In genomic region chr4:29770627-29771026, GRCh38 we compare ENCODE assay signal across 21 cellular contexts.
"Had no signal": no experiment of that assay in that cellular context is flagged by ENCODE, and none has a peak within 500 bp of the region (broad histone marks: within the 10 kb centered on the region; RNA-seq: fewer than 3 reads in every experiment).

No MANE protein-coding gene starts in this region.

- H3K27me3 ChIP-seq: adrenal gland, dorsolateral prefrontal cortex, spleen, upper lobe of right lung had no signal

- ATAC-seq: activated CD4-positive, CD25-positive, alpha-beta regulatory T cell treated with anti-CD3 and anti-CD28 coated beads, Interleukin-2, amount 50 U/mL, for 24 hours; lower lobe of right lung; natural killer cell treated with Interleukin-12 subunit alpha and Interleukin-12 subunit beta and Interleukin-15 and Interleukin-18, amount 100 ng/mL, for 72 hours; sciatic nerve; stimulated activated naive B cell treated with anti-CD40 and anti-IgM and Interleukin-4, amounts not matched to agents 10 μg/mL and 1 μg/mL and 100 μg/mL, for 72 hours; upper lobe of right lung had no signal

- H3K9me3 ChIP-seq: adrenal gland, lower lobe of right lung, thoracic aorta, upper lobe of right lung had no signal

- H3K36me3 ChIP-seq: adrenal gland, lower lobe of right lung, spleen, thoracic aorta, upper lobe of right lung had no signal

- H3K4me3 ChIP-seq: adrenal gland, dorsolateral prefrontal cortex, lower lobe of right lung, spleen, thoracic aorta, upper lobe of right lung had no signal

- H3K27ac ChIP-seq: adrenal gland, dorsolateral prefrontal cortex, epithelial cell of prostate, lower lobe of right lung, spleen, thoracic aorta, upper lobe of right lung had no signal

- H3K4me1 ChIP-seq: adrenal gland, lower lobe of right lung, spleen, upper lobe of right lung had no signal

- DNase-seq: activated CD4-positive, alpha-beta T cell treated with anti-CD3 and anti-CD28 coated beads, Interleukin-2, amount 10 ng/mL, durations not matched to agents 7 days and 5 days; activated CD8-positive, alpha-beta memory T cell treated with anti-CD3 and anti-CD28 coated beads, Interleukin-2, amount 50 U/mL, for 48 hours; activated effector memory CD4-positive, alpha-beta T cell treated with Interleukin-2 at 50 U/mL for 16 hours; activated T-cell treated with anti-CD3 and anti-CD28 coated beads, Interleukin-2, amount 50 U/mL, for 48 hours; adrenal gland; central memory CD4-positive, alpha-beta T cell; dorsolateral prefrontal cortex; foreskin fibroblast; glutamatergic neuron; hippocampal formation; islet precursor cell; lower lobe of right lung; spleen; stimulated activated naive B cell treated with anti-CD40 and anti-IgM and Interleukin-4, amounts not matched to agents 10 μg/mL and 1 μg/mL and 100 μg/mL, for 72 hours; T1000; upper lobe of right lung had no signal
